Comparison of ENCODE assay signal across 1 cellular context in the genomic region with DNA sequence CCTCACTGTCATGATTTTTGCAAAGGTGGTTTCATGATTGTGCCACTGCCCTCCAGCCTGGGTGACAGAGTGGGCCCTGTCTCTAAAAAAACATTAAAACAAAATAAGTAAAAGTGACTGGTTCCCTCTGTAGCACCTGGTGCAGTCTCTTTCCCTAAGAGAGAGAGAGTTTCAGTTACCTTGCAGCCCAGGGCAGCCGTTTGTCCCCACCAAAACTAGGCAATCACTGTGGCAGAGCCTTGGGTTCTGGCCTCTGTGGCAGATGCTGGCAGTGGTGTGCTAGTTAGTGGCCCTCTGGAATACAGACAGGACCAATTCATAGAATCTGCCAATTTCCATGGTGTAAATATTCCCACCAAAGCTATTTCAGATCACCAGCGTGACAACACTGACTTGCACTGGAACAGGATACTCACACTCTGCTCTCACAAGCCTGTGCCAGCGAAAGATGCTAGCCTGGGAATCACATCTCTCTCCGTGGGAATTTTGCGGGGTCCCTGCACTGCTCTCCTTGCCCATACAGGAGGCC.
TF ChIP-seq lines count a peak whose summit lies in the region.

No MANE protein-coding gene starts in this region.

TF ChIP-seq in GM23338, 12 proteins besides CTCF, POLR2A, EP300 and RAD21 (continued from another document):
- TF ChIP-seq, protein P1, sequence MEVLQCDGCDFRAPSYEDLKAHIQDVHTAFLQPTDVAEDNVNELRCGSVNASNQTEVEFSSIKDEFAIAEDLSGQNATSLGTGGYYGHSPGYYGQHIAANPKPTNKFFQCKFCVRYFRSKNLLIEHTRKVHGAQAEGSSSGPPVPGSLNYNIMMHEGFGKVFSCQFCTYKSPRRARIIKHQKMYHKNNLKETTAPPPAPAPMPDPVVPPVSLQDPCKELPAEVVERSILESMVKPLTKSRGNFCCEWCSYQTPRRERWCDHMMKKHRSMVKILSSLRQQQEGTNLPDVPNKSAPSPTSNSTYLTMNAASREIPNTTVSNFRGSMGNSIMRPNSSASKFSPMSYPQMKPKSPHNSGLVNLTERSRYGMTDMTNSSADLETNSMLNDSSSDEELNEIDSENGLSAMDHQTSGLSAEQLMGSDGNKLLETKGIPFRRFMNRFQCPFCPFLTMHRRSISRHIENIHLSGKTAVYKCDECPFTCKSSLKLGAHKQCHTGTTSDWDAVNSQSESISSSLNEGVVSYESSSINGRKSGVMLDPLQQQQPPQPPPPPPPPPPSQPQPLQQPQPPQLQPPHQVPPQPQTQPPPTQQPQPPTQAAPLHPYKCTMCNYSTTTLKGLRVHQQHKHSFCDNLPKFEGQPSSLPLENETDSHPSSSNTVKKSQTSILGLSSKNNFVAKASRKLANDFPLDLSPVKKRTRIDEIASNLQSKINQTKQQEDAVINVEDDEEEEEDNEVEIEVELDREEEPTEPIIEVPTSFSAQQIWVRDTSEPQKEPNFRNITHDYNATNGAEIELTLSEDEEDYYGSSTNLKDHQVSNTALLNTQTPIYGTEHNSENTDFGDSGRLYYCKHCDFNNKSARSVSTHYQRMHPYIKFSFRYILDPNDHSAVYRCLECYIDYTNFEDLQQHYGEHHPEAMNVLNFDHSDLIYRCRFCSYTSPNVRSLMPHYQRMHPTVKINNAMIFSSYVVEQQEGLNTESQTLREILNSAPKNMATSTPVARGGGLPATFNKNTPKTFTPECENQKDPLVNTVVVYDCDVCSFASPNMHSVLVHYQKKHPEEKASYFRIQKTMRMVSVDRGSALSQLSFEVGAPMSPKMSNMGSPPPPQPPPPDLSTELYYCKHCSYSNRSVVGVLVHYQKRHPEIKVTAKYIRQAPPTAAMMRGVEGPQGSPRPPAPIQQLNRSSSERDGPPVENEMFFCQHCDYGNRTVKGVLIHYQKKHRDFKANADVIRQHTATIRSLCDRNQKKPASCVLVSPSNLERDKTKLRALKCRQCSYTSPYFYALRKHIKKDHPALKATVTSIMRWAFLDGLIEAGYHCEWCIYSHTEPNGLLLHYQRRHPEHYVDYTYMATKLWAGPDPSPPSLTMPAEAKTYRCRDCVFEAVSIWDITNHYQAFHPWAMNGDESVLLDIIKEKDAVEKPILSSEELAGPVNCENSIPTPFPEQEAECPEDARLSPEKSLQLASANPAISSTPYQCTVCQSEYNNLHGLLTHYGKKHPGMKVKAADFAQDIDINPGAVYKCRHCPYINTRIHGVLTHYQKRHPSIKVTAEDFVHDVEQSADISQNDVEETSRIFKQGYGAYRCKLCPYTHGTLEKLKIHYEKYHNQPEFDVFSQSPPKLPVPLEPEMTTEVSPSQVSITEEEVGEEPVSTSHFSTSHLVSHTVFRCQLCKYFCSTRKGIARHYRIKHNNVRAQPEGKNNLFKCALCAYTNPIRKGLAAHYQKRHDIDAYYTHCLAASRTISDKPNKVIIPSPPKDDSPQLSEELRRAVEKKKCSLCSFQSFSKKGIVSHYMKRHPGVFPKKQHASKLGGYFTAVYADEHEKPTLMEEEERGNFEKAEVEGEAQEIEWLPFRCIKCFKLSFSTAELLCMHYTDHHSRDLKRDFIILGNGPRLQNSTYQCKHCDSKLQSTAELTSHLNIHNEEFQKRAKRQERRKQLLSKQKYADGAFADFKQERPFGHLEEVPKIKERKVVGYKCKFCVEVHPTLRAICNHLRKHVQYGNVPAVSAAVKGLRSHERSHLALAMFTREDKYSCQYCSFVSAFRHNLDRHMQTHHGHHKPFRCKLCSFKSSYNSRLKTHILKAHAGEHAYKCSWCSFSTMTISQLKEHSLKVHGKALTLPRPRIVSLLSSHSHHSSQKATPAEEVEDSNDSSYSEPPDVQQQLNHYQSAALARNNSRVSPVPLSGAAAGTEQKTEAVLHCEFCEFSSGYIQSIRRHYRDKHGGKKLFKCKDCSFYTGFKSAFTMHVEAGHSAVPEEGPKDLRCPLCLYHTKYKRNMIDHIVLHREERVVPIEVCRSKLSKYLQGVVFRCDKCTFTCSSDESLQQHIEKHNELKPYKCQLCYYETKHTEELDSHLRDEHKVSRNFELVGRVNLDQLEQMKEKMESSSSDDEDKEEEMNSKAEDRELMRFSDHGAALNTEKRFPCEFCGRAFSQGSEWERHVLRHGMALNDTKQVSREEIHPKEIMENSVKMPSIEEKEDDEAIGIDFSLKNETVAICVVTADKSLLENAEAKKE (CRISPR knock-in tag; IDR thresholded peaks at IDR 0.05), result no peak
- no peak for TF ChIP-seq CREB1 (CRISPR knock-in tag; IDR thresholded peaks at IDR 0.05; ENCODE audit: low read depth)
